30 cellular contexts compared by ENCODE assay signal in genomic region chr11:71109586-71109985, GRCh38.
"Had no signal": no experiment of that assay in that cellular context is flagged by ENCODE, and none has a peak within 500 bp of the region (broad histone marks: within the 10 kb centered on the region; RNA-seq: fewer than 3 reads in every experiment).

No MANE protein-coding gene starts in this region.

- H3K4me2 ChIP-seq: neural progenitor cell had no signal

- DNase-seq: naive thymus-derived CD4-positive, alpha-beta T cell; natural killer cell; nucleus accumbens; pancreas; psoas muscle; right cardiac atrium; right lobe of liver; sigmoid colon; small intestine; stimulated activated CD4-positive, alpha-beta T cell treated with anti-CD3 and anti-CD28 coated beads, Interleukin-12 subunit alpha, Interleukin-12 subunit beta, amount 100 ng/mL, for 4 hours; stimulated activated CD4-positive, alpha-beta T cell treated with anti-CD3 and anti-CD28 coated beads, Interleukin-1b, Interleukin-23, amount 100 ng/mL, for 48 hours; stimulated activated CD4-positive, alpha-beta T cell treated with anti-CD3 and anti-CD28 coated beads, Interleukin-4, amount 100 ng/mL, for 1 hour; stimulated activated CD4-positive, alpha-beta T cell treated with anti-CD3 and anti-CD28 coated beads, Interleukin-4, amount 100 ng/mL, for 4 hours; stimulated activated CD8-positive, alpha-beta memory T cell treated with anti-CD3 and anti-CD28 coated beads, Interleukin-4, amount 100 ng/mL, for 48 hours; stimulated activated naive CD4-positive, alpha-beta T cell; stimulated activated naive CD8-positive, alpha-beta T cell treated with anti-CD3 and anti-CD28 coated beads, Interleukin-15, amount 100 ng/mL, for 72 hours; stimulated activated naive CD8-positive, alpha-beta T cell treated with anti-CD3 and anti-CD28 coated beads, Interleukin-15, Interleukin-2, amounts not matched to agents 100 U/mL and 50 U/mL, for 24 hours; substantia nigra; testis; tibial artery; transverse colon; upper lobe of right lung had no signal

- H3K4me3 Mint-ChIP-seq: naive thymus-derived CD4-positive, alpha-beta T cell; natural killer cell; nephron; neural progenitor cell; stimulated activated memory B cell treated with anti-CD40 and anti-IgM and Interleukin-4, amounts not matched to agents 10 μg/mL and 1 μg/mL and 100 μg/mL, for 72 hours; stimulated activated naive CD8-positive, alpha-beta T cell treated with anti-CD3 and anti-CD28 coated beads, Interleukin-15, amount 100 ng/mL, for 72 hours; type B pancreatic cell had no signal

- H3K27me3 ChIP-seq: neural progenitor cell, pancreas, right lobe of liver, testis, transverse colon, upper lobe of right lung, vagina had no signal

- H3K9ac ChIP-seq: neural progenitor cell had no signal

- H3K9me3 ChIP-seq: neutrophil, pancreas, psoas muscle, right lobe of liver, sigmoid colon, suprapubic skin, testis, tibial artery, transverse colon, upper lobe of right lung, vagina had no signal

- H3K27ac ChIP-seq: neural progenitor cell, neutrophil, pancreas, psoas muscle, right lobe of liver, sigmoid colon, suprapubic skin, testis, tibial artery, transverse colon, upper lobe of right lung, vagina had no signal

- H3K4me1 Mint-ChIP-seq: naive thymus-derived CD4-positive, alpha-beta T cell; natural killer cell; stimulated activated naive CD8-positive, alpha-beta T cell treated with anti-CD3 and anti-CD28 coated beads, Interleukin-15, amount 100 ng/mL, for 72 hours had no signal

- H3K9me3 Mint-ChIP-seq: natural killer cell; nephron; neural progenitor cell; stimulated activated memory B cell treated with anti-CD40 and anti-IgM and Interleukin-4, amounts not matched to agents 10 μg/mL and 1 μg/mL and 100 μg/mL, for 72 hours; stimulated activated naive CD8-positive, alpha-beta T cell treated with anti-CD3 and anti-CD28 coated beads, Interleukin-15, amount 100 ng/mL, for 72 hours; type B pancreatic cell had no signal

- H3K4me3 ChIP-seq: neural progenitor cell, pancreas, psoas muscle, right lobe of liver, sigmoid colon, suprapubic skin, testis, tibial artery, transverse colon, upper lobe of right lung, vagina had no signal

- H3K27me3 Mint-ChIP-seq: progenitor cell of endocrine pancreas, type B pancreatic cell had no signal

- H3K27ac Mint-ChIP-seq: naive thymus-derived CD4-positive, alpha-beta T cell; natural killer cell; nephron; neural progenitor cell; progenitor cell of endocrine pancreas; stimulated activated memory B cell treated with anti-CD40 and anti-IgM and Interleukin-4, amounts not matched to agents 10 μg/mL and 1 μg/mL and 100 μg/mL, for 72 hours; stimulated activated naive CD8-positive, alpha-beta T cell treated with anti-CD3 and anti-CD28 coated beads, Interleukin-15, amount 100 ng/mL, for 72 hours; type B pancreatic cell had no signal

- H3K4me1 ChIP-seq: pancreas, psoas muscle, sigmoid colon, suprapubic skin, testis, tibial artery, transverse colon, upper lobe of right lung, vagina had no signal

- H3K36me3 Mint-ChIP-seq: naive thymus-derived CD4-positive, alpha-beta T cell; natural killer cell; neural progenitor cell; stimulated activated memory B cell treated with anti-CD40 and anti-IgM and Interleukin-4, amounts not matched to agents 10 μg/mL and 1 μg/mL and 100 μg/mL, for 72 hours had no signal

- H3K36me3 ChIP-seq: neural progenitor cell, neutrophil, sigmoid colon, suprapubic skin, transverse colon, upper lobe of right lung, vagina had no signal

- H2AFZ ChIP-seq: neural progenitor cell had no signal
